6 cellular contexts compared by ENCODE assay signal in genomic region chr20:58981564-58982364, GRCh38. TPM values are rescaled to one million over a fixed set of nuclear protein-coding genes. Genes with fewer than 3 reads are reported as not detected.
DNase-seq lines count a peak whose midpoint lies in the region; ATAC-seq and TF ChIP-seq lines count a peak whose summit lies in the region.

No MANE protein-coding gene starts in this region.

- H3K9me3 Mint-ChIP-seq in activated T-helper 1 cell treated with anti-CD3 and anti-CD28 coated beads, Interleukin-12 subunit alpha, Interleukin-12 subunit beta, Interleukin-2, Interleukin-4 antibody, amounts not matched to agents 30 ng/mL and 10 ng/mL and 1 ng/mL, durations not matched to agents 14 hours and 24 hours and 36 hours = no peaks in the 10 kb centered on the region
- H3K9me3 Mint-ChIP-seq in memory B cell = peaks cover under 1% of the 10 kb centered on the region

- peak overlapping the region; percentile 91 for H3K27ac Mint-ChIP-seq in activated T-helper 1 cell treated with anti-CD3 and anti-CD28 coated beads, Interleukin-12 subunit alpha, Interleukin-12 subunit beta, Interleukin-2, Interleukin-4 antibody, amounts not matched to agents 30 ng/mL and 10 ng/mL and 1 ng/mL, durations not matched to agents 14 hours and 24 hours and 36 hours
- peak overlapping the region; percentile 85 for H3K27ac Mint-ChIP-seq in memory B cell

- H3K4me1 Mint-ChIP-seq in activated T-helper 1 cell treated with anti-CD3 and anti-CD28 coated beads, Interleukin-12 subunit alpha, Interleukin-12 subunit beta, Interleukin-2, Interleukin-4 antibody, amounts not matched to agents 30 ng/mL and 10 ng/mL and 1 ng/mL, durations not matched to agents 14 hours and 24 hours and 36 hours (ENCODE audit: low read depth) = peaks cover 25% of the 10 kb centered on the region
- H3K4me1 Mint-ChIP-seq in memory B cell = peaks cover 33% of the 10 kb centered on the region

- peak overlapping the region; percentile 94 for H3K4me3 Mint-ChIP-seq in activated T-helper 1 cell treated with anti-CD3 and anti-CD28 coated beads, Interleukin-12 subunit alpha, Interleukin-12 subunit beta, Interleukin-2, Interleukin-4 antibody, amounts not matched to agents 30 ng/mL and 10 ng/mL and 1 ng/mL, durations not matched to agents 14 hours and 24 hours and 36 hours
- H3K4me3 Mint-ChIP-seq in memory B cell = peak overlapping the region; percentile 88

- H3K27ac ChIP-seq in C4-2B = peak overlapping the region; percentile 94

- peaks cover 20% of the 10 kb centered on the region for H3K36me3 Mint-ChIP-seq in activated T-helper 1 cell treated with anti-CD3 and anti-CD28 coated beads, Interleukin-12 subunit alpha, Interleukin-12 subunit beta, Interleukin-2, Interleukin-4 antibody, amounts not matched to agents 30 ng/mL and 10 ng/mL and 1 ng/mL, durations not matched to agents 14 hours and 24 hours and 36 hours (ENCODE audit: low read depth)
- H3K36me3 Mint-ChIP-seq in memory B cell = peaks cover 5% of the 10 kb centered on the region

- ATAC-seq in HG02852 (IDR thresholded peaks at IDR 0.05; ENCODE audit: unreplicated experiment) (peak; percentile 1), memory B cell (ENCODE audit: low read depth) (peak; percentile 5)

- TF ChIP-seq CTCF in C4-2B (conservative IDR thresholded peaks at IDR 0.05) = no peak

- intact Hi-C loops in activated T-helper 1 cell treated with anti-CD3 and anti-CD28 coated beads, Interleukin-12 subunit alpha, Interleukin-12 subunit beta, Interleukin-2, Interleukin-4 antibody, amounts not matched to agents 30 ng/mL and 10 ng/mL and 1 ng/mL, durations not matched to agents 14 hours and 24 hours and 36 hours (cut with micrococcal nuclease) = loop anchor here (1.0 to 5.0 kb wide), 10 partner anchors 26 to 1264 kb away; partner anchors contain the start of genes ATP5F1E, CTSZ, PRELID3B and VAPB

- peaks cover 12% of the 10 kb centered on the region for H3K27me3 Mint-ChIP-seq in activated T-helper 1 cell treated with anti-CD3 and anti-CD28 coated beads, Interleukin-12 subunit alpha, Interleukin-12 subunit beta, Interleukin-2, Interleukin-4 antibody, amounts not matched to agents 30 ng/mL and 10 ng/mL and 1 ng/mL, durations not matched to agents 14 hours and 24 hours and 36 hours (ENCODE audit: insufficient read depth)
- H3K27me3 Mint-ChIP-seq in memory B cell = no peaks in the 10 kb centered on the region

- no peak for DNase-seq in activated T-helper 1 cell treated with anti-CD3 and anti-CD28 coated beads, Interleukin-12 subunit alpha, Interleukin-12 subunit beta, Interleukin-2, Interleukin-4 antibody, amounts not matched to agents 30 ng/mL and 10 ng/mL and 1 ng/mL, durations not matched to agents 14 hours and 24 hours and 36 hours (ENCODE audit: low spot score)
- DNase-seq in memory B cell (ENCODE audit: low spot score in 2 of 2) (peak in 1 of 2 donors; percentile 7), amygdala (lab: John Stamatoyannopoulos, UW) (no peak), AG08395 (ENCODE audit: low spot score) (no peak)

RNA-seq across cellular contexts. Expression of gene NELFCD, which starts 0.7 kb away (rescaled TPM):
- 121 and 135 TPM in 2 replicates for total RNA-seq in activated T-helper 1 cell treated with anti-CD3 and anti-CD28 coated beads, Interleukin-12 subunit alpha, Interleukin-12 subunit beta, Interleukin-2, Interleukin-4 antibody, amounts not matched to agents 30 ng/mL and 10 ng/mL and 1 ng/mL, durations not matched to agents 14 hours and 24 hours and 36 hours

RNA-seq across cellular contexts. Expression of gene CTSZ, which starts 25.3 kb away (rescaled TPM):
- 46.4 and 54.1 TPM in 2 replicates for total RNA-seq in activated T-helper 1 cell treated with anti-CD3 and anti-CD28 coated beads, Interleukin-12 subunit alpha, Interleukin-12 subunit beta, Interleukin-2, Interleukin-4 antibody, amounts not matched to agents 30 ng/mL and 10 ng/mL and 1 ng/mL, durations not matched to agents 14 hours and 24 hours and 36 hours

RNA-seq across cellular contexts. Expression of gene TUBB1, which starts 37.5 kb away (rescaled TPM):
- total RNA-seq in activated T-helper 1 cell treated with anti-CD3 and anti-CD28 coated beads, Interleukin-12 subunit alpha, Interleukin-12 subunit beta, Interleukin-2, Interleukin-4 antibody, amounts not matched to agents 30 ng/mL and 10 ng/mL and 1 ng/mL, durations not matched to agents 14 hours and 24 hours and 36 hours = not detected in 2 replicates

RNA-seq across cellular contexts. Expression of gene ATP5F1E, which starts 50.4 kb away (rescaled TPM):
- 81.3 and 84.6 TPM in 2 replicates for total RNA-seq in activated T-helper 1 cell treated with anti-CD3 and anti-CD28 coated beads, Interleukin-12 subunit alpha, Interleukin-12 subunit beta, Interleukin-2, Interleukin-4 antibody, amounts not matched to agents 30 ng/mL and 10 ng/mL and 1 ng/mL, durations not matched to agents 14 hours and 24 hours and 36 hours
